ENCODE assay signal across 24 cellular contexts in the genomic region with DNA sequence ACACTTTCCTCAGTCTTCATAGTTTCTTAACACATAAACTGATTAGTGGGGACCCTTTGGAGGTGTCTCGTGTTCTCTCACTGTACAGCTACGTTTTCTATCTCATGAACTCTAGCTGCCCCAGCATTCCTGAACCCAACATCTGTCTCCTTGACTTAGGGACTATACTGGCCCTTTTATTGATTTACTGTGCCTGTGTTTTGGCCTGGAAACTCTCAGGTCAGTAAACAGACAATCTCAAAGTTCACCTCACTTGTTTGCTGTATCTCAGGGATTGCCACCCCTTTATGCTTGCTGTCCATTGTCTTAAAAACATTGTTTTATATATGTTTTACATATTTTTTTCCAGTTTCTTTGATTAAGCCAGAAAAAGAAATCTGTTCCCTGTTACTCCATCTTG.
"Had no signal": no experiment of that assay in that cellular context is flagged by ENCODE, and none has a peak within 500 bp of the region (broad histone marks: within the 10 kb centered on the region; RNA-seq: fewer than 3 reads in every experiment).

No MANE protein-coding gene starts in this region.

- H3K4me3 ChIP-seq: MG63, SJSA1, SK-N-MC had no signal

- DNase-seq: IMR-90, Karpas-422, KG1, MG63, NCI-H1092, NCI-H1105 treated with DMSO at 0.1 percent for 48 hours, NCI-H1417 treated with DMSO at 0.1 percent for 48 hours, NCI-H146, NCI-H1694 treated with DMSO at 0.1 percent for 48 hours, NCI-H1930, NCI-H2081, NCI-H2107, NCI-H2227 treated with DMSO at 0.1 percent for 48 hours, NCI-H524, NCI-H526 treated with DMSO at 0.1 percent for 48 hours, NCI-H774, Right ventricle myocardium superior, RPMI8226, SIG-M5 had no signal

- H3K27ac ChIP-seq: HL-60, SJSA1, SK-N-MC had no signal

- H3K9me3 ChIP-seq: MG63, SJSA1 had no signal

- FAIRE-seq: HTR-8/SVneo, RCC 7860 had no signal

- H3K36me3 ChIP-seq: MG63, SJSA1 had no signal

- H3K27me3 ChIP-seq: MG63, SJSA1 had no signal

- H3K4me1 ChIP-seq: SJSA1 had no signal
